ENCODE assay signal across 8 cellular contexts in the genomic region with DNA sequence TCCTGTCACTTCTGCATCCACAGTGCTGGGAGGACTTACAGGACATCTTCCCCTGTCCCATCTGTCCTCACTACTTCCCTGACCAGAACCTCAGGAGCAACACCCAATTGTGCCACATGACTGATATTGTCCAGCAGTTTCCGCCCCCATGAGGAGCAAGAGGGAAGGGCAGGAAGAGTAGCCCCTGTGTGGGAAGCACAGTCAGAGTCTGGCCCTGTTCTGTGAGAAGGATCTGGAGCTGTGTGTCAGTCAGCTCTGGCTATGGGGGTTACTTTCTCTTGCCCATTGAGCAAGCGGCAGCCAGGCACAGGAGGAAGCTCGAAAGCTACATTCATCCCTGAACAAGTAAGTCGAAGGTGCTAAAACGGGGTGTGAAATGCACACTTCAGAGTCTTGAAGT. TPM values are rescaled to one million over a fixed set of nuclear protein-coding genes. Genes with fewer than 3 reads are reported as not detected.
DNase-seq lines count a peak whose midpoint lies in the region; ATAC-seq and TF ChIP-seq lines count a peak whose summit lies in the region.
"Had no signal": no experiment of that assay in that cellular context is flagged by ENCODE, and none has a peak within 500 bp of the region (broad histone marks: within the 10 kb centered on the region; RNA-seq: fewer than 3 reads in every experiment).

No MANE protein-coding gene starts in this region.

- no peak overlapping the region for H3K27ac ChIP-seq in right lobe of liver

- WGBS in right lobe of liver (ENCODE audit: insufficient coverage, low coverage, low lambda C conversion rate, missing lambda C conversion rate), result 30% methylated on average over 5 of the region's 5 CpGs

- TF ChIP-seq CTCF in GM12873 (IDR thresholded peaks at IDR 0.05; ENCODE audit: insufficient read depth, low read depth, low read length, missing control alignments) (peak; percentile 39), right lobe of liver (IDR thresholded peaks at IDR 0.05) (no peak)

- H3K9me3 ChIP-seq in right lobe of liver, result no peaks in the 10 kb centered on the region

- peak; percentile 16 to 47 (median 33) for ATAC-seq in right lobe of liver
- ATAC-seq: naive thymus-derived CD4-positive, alpha-beta T cell had no signal

- no peaks in the 10 kb centered on the region for H3K36me3 ChIP-seq in right lobe of liver

- no peak overlapping the region for H3K4me3 ChIP-seq in right lobe of liver

- intact Hi-C loops in right lobe of liver (cut with DNase I), result no loop called here

- TF ChIP-seq POLR2A in right lobe of liver (IDR thresholded peaks at IDR 0.05), result no peak

- H3K27me3 ChIP-seq in right lobe of liver, result no peaks in the 10 kb centered on the region

- H3K4me1 ChIP-seq in right lobe of liver, result no peaks in the 10 kb centered on the region

- DNase-seq in HCEC 1CT (peak; percentile 2), SW480 (ENCODE audit: low spot score) (peak; percentile 17), right lobe of liver (no peak), cortex of kidney (lab: John Stamatoyannopoulos, UW) (no peak), NCI-H226 (no peak), DMS79 (lab: John Stamatoyannopoulos, UW) (no peak)
- DNase-seq: naive thymus-derived CD4-positive, alpha-beta T cell had no signal

RNA-seq across cellular contexts. Expression of gene TRIM60, which starts 14.8 kb away (rescaled TPM):
- not detected for total RNA-seq in right lobe of liver
- total RNA-seq: naive thymus-derived CD4-positive, alpha-beta T cell had no signal

RNA-seq across cellular contexts. Expression of gene TRIM75, which starts 36.7 kb away (rescaled TPM):
- not detected for total RNA-seq in right lobe of liver
- total RNA-seq: naive thymus-derived CD4-positive, alpha-beta T cell had no signal

RNA-seq across cellular contexts. Expression of gene TRIM61, which starts 39.5 kb away (rescaled TPM):
- under 1 TPM in 3 of 6 experiments, not detected in 3; 0.24 to 0.37 (median 0.35) TPM for total RNA-seq in right lobe of liver

Comparison
In these comparisons a context has a peak if more than half of its experiments do, and no peak if none do; other contexts are left out.
1. DNase-seq: peak in HCEC 1CT (single experiment) and SW480 (single experiment); none in right lobe of liver (0 of 3), cortex of kidney (single experiment), NCI-H226 (single experiment) and DMS79 (single experiment).